In genomic region chr17:67868176-67868575, GRCh38 we compare ENCODE assay signal across 17 cellular contexts. TPM values are rescaled to one million over a fixed set of nuclear protein-coding genes. Genes with fewer than 3 reads are reported as not detected.
DNase-seq lines count a peak whose midpoint lies in the region; ATAC-seq and TF ChIP-seq lines count a peak whose summit lies in the region.
"Had no signal": no experiment of that assay in that cellular context is flagged by ENCODE, and none has a peak within 500 bp of the region (broad histone marks: within the 10 kb centered on the region; RNA-seq: fewer than 3 reads in every experiment).

No MANE protein-coding gene starts in this region.

- H3F3A ChIP-seq in MM.1S (ENCODE audit: insufficient read depth, low read length), result 0 out of 2 replicates have a peak, but pooled peaks cover 5% of the 10 kb centered on the region

- no peak for ATAC-seq in GM18868 (IDR thresholded peaks at IDR 0.05; ENCODE audit: unreplicated experiment)

- H3K27ac ChIP-seq in KOPT-K1 (ENCODE audit: low read depth, low read length, poor library complexity, severe bottlenecking), result peak overlapping the region; percentile 47
- H3K27ac ChIP-seq in MM.1S (ENCODE audit: low read length), result no peak overlapping the region
- H3K27ac ChIP-seq: C4-2B had no signal

- H3K9me2 ChIP-seq in MM.1S (replicated peaks; ENCODE audit: insufficient read depth, low read length), result no peaks in the 10 kb centered on the region

- H2AFZ ChIP-seq in MM.1S (ENCODE audit: low read length), result no peak overlapping the region

- H3K9ac ChIP-seq in MM.1S (ENCODE audit: low read length), result no peak overlapping the region

- peaks cover 31% of the 10 kb centered on the region for H3K4me1 Mint-ChIP-seq in activated T-cell treated with anti-CD3 and anti-CD28 coated beads, Interleukin-2, amount 50 U/mL, for 24 hours (ENCODE audit: low read depth)

- H3K9me3 ChIP-seq in KOPT-K1 (ENCODE audit: insufficient read depth, low read length, poor library complexity, severe bottlenecking), result no peaks in the 10 kb centered on the region
- no peaks in the 10 kb centered on the region for H3K9me3 ChIP-seq in MM.1S (replicated peaks; ENCODE audit: insufficient read depth, low read length)
- H3K9me3 ChIP-seq: HAP-1 had no signal

- no peak overlapping the region for H3K4me3 ChIP-seq in AG10803 (ENCODE audit: low read length)
- H3K4me3 ChIP-seq in fibroblast of the aortic adventitia (ENCODE audit: low read depth, low read length), result no peak overlapping the region
- H3K4me3 ChIP-seq in MM.1S (ENCODE audit: low read length), result no peak overlapping the region
- H3K4me3 ChIP-seq: HAP-1 had no signal

- no peaks in the 10 kb centered on the region for H3K27me3 Mint-ChIP-seq in activated T-cell treated with anti-CD3 and anti-CD28 coated beads, Interleukin-2, amount 50 U/mL, for 24 hours
- H3K27me3 Mint-ChIP-seq: B cell; CD4-positive, alpha-beta memory T cell had no signal

- no peak for DNase-seq in activated T-cell treated with anti-CD3 and anti-CD28 coated beads, Interleukin-2, amount 50 U/mL, for 24 hours
- no peak for DNase-seq in activated T-cell treated with anti-CD3 and anti-CD28 coated beads, Interleukin-2, amount 50 U/mL, for 1 hour
- DNase-seq in AG10803 (ENCODE audit: low read depth) (peak; percentile 15), fibroblast of the aortic adventitia (ENCODE audit: low read depth) (peak; percentile 4), MM.1S (no peak)
- DNase-seq: ACHN; CD4-positive, alpha-beta memory T cell; DMS153; DMS79 treated with DMSO at 0.1 percent for 48 hours; EL; GDM1; IMR-90 had no signal

- no peaks in the 10 kb centered on the region for H3K27me3 ChIP-seq in MM.1S (replicated peaks; ENCODE audit: insufficient read depth, low read length)

- H3K27ac Mint-ChIP-seq in activated T-cell treated with anti-CD3 and anti-CD28 coated beads, Interleukin-2, amount 50 U/mL, for 24 hours, result peak overlapping the region; percentile 75
- H3K27ac Mint-ChIP-seq: B cell had no signal

- peaks cover 5% of the 10 kb centered on the region; the same call in 1 of the 2 replicates for H4K20me1 ChIP-seq in MM.1S (ENCODE audit: insufficient read depth, low read length)

- H3K36me3 ChIP-seq in KOPT-K1 (ENCODE audit: insufficient read depth, low read length), result peaks cover 23% of the 10 kb centered on the region
- peaks cover 5% of the 10 kb centered on the region; the same call in 1 of the 2 replicates for H3K36me3 ChIP-seq in MM.1S (replicated peaks; ENCODE audit: insufficient read depth, low read length)
- H3K36me3 ChIP-seq: HAP-1 had no signal

- no peak overlapping the region for H3K4me2 ChIP-seq in MM.1S (ENCODE audit: low read depth, low read length)

- H3K79me2 ChIP-seq in MM.1S (ENCODE audit: low read length), result peaks cover 55% of the 10 kb centered on the region

- 0 out of 2 replicates have a peak, but pooled peaks cover 6% of the 10 kb centered on the region for H3K4me1 ChIP-seq in MM.1S (ENCODE audit: low read length)
- H3K4me1 ChIP-seq: HAP-1 had no signal

- H3K4me3 Mint-ChIP-seq in activated T-cell treated with anti-CD3 and anti-CD28 coated beads, Interleukin-2, amount 50 U/mL, for 24 hours, result no peak overlapping the region
- H3K4me3 Mint-ChIP-seq: B cell had no signal

- TF ChIP-seq CTCF in AG10803 (conservative IDR thresholded peaks at IDR 0.05; ENCODE audit: low read length) (no peak), fibroblast of the aortic adventitia (IDR thresholded peaks at IDR 0.05; ENCODE audit: insufficient read depth, low read length) (no peak), MM.1S (IDR thresholded peaks at IDR 0.05; ENCODE audit: low read length) (no peak)

- no peaks in the 10 kb centered on the region for H3K9me3 Mint-ChIP-seq in activated T-cell treated with anti-CD3 and anti-CD28 coated beads, Interleukin-2, amount 50 U/mL, for 24 hours
- H3K9me3 Mint-ChIP-seq: CD4-positive, alpha-beta memory T cell had no signal

- H3K36me3 Mint-ChIP-seq in activated T-cell treated with anti-CD3 and anti-CD28 coated beads, Interleukin-2, amount 50 U/mL, for 24 hours (ENCODE audit: low read depth), result peaks cover 28% of the 10 kb centered on the region

RNA-seq across cellular contexts. Expression of gene BPTF, which starts 42.9 kb away (rescaled TPM):
- 65.4 and 76.8 TPM in 2 replicates for total RNA-seq in fibroblast of the aortic adventitia (ENCODE audit: low replicate concordance)

Comparison
In these comparisons a context has a peak if more than half of its experiments do, and no peak if none do; other contexts are left out.
1. DNase-seq: peak in AG10803 (single experiment) and fibroblast of the aortic adventitia (single experiment); none in activated T-cell treated with anti-CD3 and anti-CD28 coated beads, Interleukin-2, amount 50 U/mL, for 24 hours (single experiment), activated T-cell treated with anti-CD3 and anti-CD28 coated beads, Interleukin-2, amount 50 U/mL, for 1 hour (single experiment) and MM.1S (single experiment).